9 cellular contexts compared by ENCODE assay signal in genomic region chr10:114631090-114631677, GRCh38. TPM values are rescaled to one million over a fixed set of nuclear protein-coding genes. Genes with fewer than 3 reads are reported as not detected.
DNase-seq lines count a peak whose midpoint lies in the region; FAIRE-seq and TF ChIP-seq lines count a peak whose summit lies in the region.
"Had no signal": no experiment of that assay in that cellular context is flagged by ENCODE, and none has a peak within 500 bp of the region (broad histone marks: within the 10 kb centered on the region; RNA-seq: fewer than 3 reads in every experiment).

No MANE protein-coding gene starts in this region.

- no peak for TF ChIP-seq POLR2A in H54 (IDR thresholded peaks at IDR 0.05; ENCODE audit: low read depth, low read length)

- peaks cover 17% of the 10 kb centered on the region for H3K4me1 Mint-ChIP-seq in activated naive CD8-positive, alpha-beta T cell (ENCODE audit: low read depth)

- no peaks in the 10 kb centered on the region for H3K9me3 Mint-ChIP-seq in activated naive CD8-positive, alpha-beta T cell (ENCODE audit: low read depth)

- H3K27me3 Mint-ChIP-seq in activated naive CD8-positive, alpha-beta T cell, result peaks cover 27% of the 10 kb centered on the region

- H3K27me3 ChIP-seq in keratinocyte (ENCODE audit: control insufficient read depth, extremely low read depth, insufficient read depth, low read length) (no peaks in the 10 kb centered on the region), stomach smooth muscle (ENCODE audit: control insufficient read depth in 1 of 2, insufficient read depth in 2 of 2, low read length in 2 of 2) (peaks cover 0 to 8% of the 10 kb centered on the region in 2 donors)

- H3K4me3 Mint-ChIP-seq in activated naive CD8-positive, alpha-beta T cell, result peak overlapping the region; percentile 88

- no peaks in the 10 kb centered on the region for H3K36me3 Mint-ChIP-seq in activated naive CD8-positive, alpha-beta T cell

- peak; percentile 71 for FAIRE-seq in keratinocyte (lab: Jason Lieb, UNC)
- FAIRE-seq in H54 (lab: Jason Lieb, UNC), result no peak

- DNase-seq in NCI-H748 (lab: John Stamatoyannopoulos, UW; ENCODE audit: unreplicated experiment), result peak; percentile 40
- DNase-seq in NCI-H748 treated with DMSO at 0.1 percent for 48 hours (lab: John Stamatoyannopoulos, UW), result no peak
- DNase-seq in keratinocyte (ENCODE audit: low read depth, low spot score), result no peak
- no peak for DNase-seq in kidney glomerular epithelial cell (lab: John Stamatoyannopoulos, UW)
- DNase-seq in H54 (ENCODE audit: insufficient read length, low spot score), result no peak
- DNase-seq in NCI-H226, result no peak

- H3K27ac ChIP-seq in keratinocyte (ENCODE audit: control insufficient read depth, insufficient read depth, low read length) (peak overlapping the region; percentile 22), stomach smooth muscle (ENCODE audit: low read length) (no peak overlapping the region)
- H3K27ac ChIP-seq: BLaER1 had no signal

- H3K79me2 ChIP-seq in keratinocyte (ENCODE audit: control insufficient read depth, insufficient read depth, low read length), result no peaks in the 10 kb centered on the region

- H3K4me3 ChIP-seq in keratinocyte (ENCODE audit: control insufficient read depth in 2 of 3, extremely low read depth in 1 of 3, insufficient read depth in 2 of 3, low read depth in 1 of 3, low read length in 3 of 3), result peak overlapping the region; percentile 41 to 72 (median 61)
- peak overlapping the region; percentile 90 to 91 for H3K4me3 ChIP-seq in stomach smooth muscle (ENCODE audit: low read length in 2 of 2)
- H3K4me3 ChIP-seq: BLaER1 had no signal

- H3K4me1 ChIP-seq in keratinocyte (ENCODE audit: control insufficient read depth, extremely low read depth, insufficient read depth, low read length) (peaks cover 52% of the 10 kb centered on the region), stomach smooth muscle (ENCODE audit: control insufficient read depth, insufficient read depth, low read length) (peaks cover 26% of the 10 kb centered on the region)
- H3K4me1 ChIP-seq: BLaER1 had no signal

- H3K9ac ChIP-seq in keratinocyte (ENCODE audit: control insufficient read depth, extremely low read depth, insufficient read depth, low read length), result peak overlapping the region; percentile 54
- H3K9ac ChIP-seq in stomach smooth muscle (ENCODE audit: low read length in 2 of 2), result peak overlapping the region; percentile 73 to 76
- H3K9ac ChIP-seq: BLaER1 had no signal

- no peak for TF ChIP-seq CTCF in keratinocyte (optimal IDR thresholded peaks at IDR 0.05 in 1 of 3, IDR thresholded peaks at IDR 0.05 in 1 of 3, conservative IDR thresholded peaks at IDR 0.05 in 1 of 3; ENCODE audit: extremely low read depth in 1 of 3, insufficient read depth in 2 of 3, low read length in 3 of 3)

- H3K36me3 ChIP-seq in keratinocyte (ENCODE audit: control insufficient read depth in 2 of 2, extremely low read depth in 1 of 2, insufficient read depth in 2 of 2, low read length in 2 of 2) (no peaks in the 10 kb centered on the region), stomach smooth muscle (ENCODE audit: control insufficient read depth in 2 of 2, insufficient read depth in 2 of 2, low read length in 2 of 2) (no peaks in the 10 kb centered on the region)
- H3K36me3 ChIP-seq: BLaER1 had no signal

- H3K4me2 ChIP-seq in keratinocyte (ENCODE audit: control insufficient read depth, extremely low read depth, insufficient read depth, low read depth, low read length), result peak overlapping the region; percentile 89
- H3K4me2 ChIP-seq: BLaER1 had no signal

- peaks cover 2% of the 10 kb centered on the region for H3K9me1 ChIP-seq in keratinocyte (ENCODE audit: control insufficient read depth, extremely low read depth, insufficient read depth, low read length)

- no peaks in the 10 kb centered on the region for H4K20me1 ChIP-seq in keratinocyte (ENCODE audit: control insufficient read depth, extremely low read depth, insufficient read depth, low read length)
- H4K20me1 ChIP-seq: BLaER1 had no signal

- no peaks in the 10 kb centered on the region for H3K9me3 ChIP-seq in keratinocyte (ENCODE audit: control insufficient read depth, low read depth, low read length)
- H3K9me3 ChIP-seq in stomach smooth muscle (ENCODE audit: control insufficient read depth in 2 of 2, low read length in 2 of 2), result no peaks in the 10 kb centered on the region

- dilution Hi-C loops in keratinocyte (cut with MboI; ENCODE audit: extremely low pct_ligation_motif_present, low sequenced_read_pairs), result no loop called here

- no peak overlapping the region for H3K27ac Mint-ChIP-seq in activated naive CD8-positive, alpha-beta T cell

- peak overlapping the region; percentile 73 for H2AFZ ChIP-seq in keratinocyte (ENCODE audit: control insufficient read depth, low read length)

RNA-seq across cellular contexts. Expression of gene ABLIM1, which starts 26.9 kb away (rescaled TPM):
- polyA plus RNA-seq in keratinocyte, result 47.6 to 91.7 TPM (median 55.2 TPM) in 3 replicates
- 51.1 TPM for polyA plus RNA-seq in keratinocyte (2011; ENCODE audit: low read depth)
- polyA plus RNA-seq in keratinocyte (2011; cell fraction: cytosol; rRNA removed), result 61.3 and 74.1 TPM in 2 replicates
- 69.3 and 88.6 TPM in 2 replicates for polyA plus RNA-seq in keratinocyte (2011; cell fraction: nucleus; rRNA removed)
- 25.7 and 67.7 TPM in 2 replicates for polyA plus RNA-seq in keratinocyte (2012; ENCODE audit: low replicate concordance)
- 76.9 to 204 TPM (median 159 TPM) in 3 replicates for polyA minus RNA-seq in keratinocyte
- 61.8 TPM for polyA minus RNA-seq in keratinocyte (2011; cell fraction: cytosol; rRNA and poly(A)+ RNA removed)
- polyA minus RNA-seq in keratinocyte (2011; cell fraction: nucleus; rRNA and poly(A)+ RNA removed), result 73.0 and 119 TPM in 2 replicates
